ENCODE assay signal across 1 cellular context in genomic region chr13:37134411-37135041, GRCh38.
TF ChIP-seq lines count a peak whose summit lies in the region.

No MANE protein-coding gene starts in this region.

TF ChIP-seq in HEK293, 187 proteins besides CTCF, POLR2A, EP300 and RAD21 (continued from another document):
- TF ChIP-seq ZNF280C (tag by site-specific recombination; IDR thresholded peaks at IDR 0.05) (no peak), ZNF701 (tag by site-specific recombination; IDR thresholded peaks at IDR 0.05) (no peak), ZNF433 (tag by site-specific recombination; IDR thresholded peaks at IDR 0.05; ENCODE audit: low read depth) (no peak), ZNF585B (tag by site-specific recombination; IDR thresholded peaks at IDR 0.05) (no peak), HOXC10 (CRISPR knock-in tag; IDR thresholded peaks at IDR 0.05) (no peak), ZNF626 (tag by site-specific recombination; IDR thresholded peaks at IDR 0.05) (no peak), OSR2 (tag by site-specific recombination; IDR thresholded peaks at IDR 0.05) (peak; percentile 62), ZNF639 (tag by site-specific recombination; IDR thresholded peaks at IDR 0.05) (no peak), ZNF239 (tag by site-specific recombination; IDR thresholded peaks at IDR 0.05) (no peak), ZNF785 (tag by site-specific recombination; IDR thresholded peaks at IDR 0.05) (no peak), ZFP69B (tag by site-specific recombination; IDR thresholded peaks at IDR 0.05) (no peak), SP2 (tag by site-specific recombination; IDR thresholded peaks at IDR 0.05) (no peak), ZNF221 (tag by site-specific recombination; IDR thresholded peaks at IDR 0.05; ENCODE audit: borderline replicate concordance) (no peak), PRDM1 (tag by site-specific recombination; IDR thresholded peaks at IDR 0.05) (no peak), HOXA7 (CRISPR knock-in tag; IDR thresholded peaks at IDR 0.05; ENCODE audit: borderline replicate concordance) (no peak), ZNF664 (tag by site-specific recombination; IDR thresholded peaks at IDR 0.05) (no peak), ZNF571 (tag by site-specific recombination; IDR thresholded peaks at IDR 0.05) (no peak), ZNF362 (tag by site-specific recombination; IDR thresholded peaks at IDR 0.05) (no peak), ZBTB1 (tag by site-specific recombination; IDR thresholded peaks at IDR 0.05) (no peak), ZSCAN30 (tag by site-specific recombination; IDR thresholded peaks at IDR 0.05) (peak; percentile 20; the same call in 1 of the 2 replicates), ZNF449 (tag by site-specific recombination; IDR thresholded peaks at IDR 0.05) (no peak), ZNF776 (tag by site-specific recombination; IDR thresholded peaks at IDR 0.05; ENCODE audit: borderline replicate concordance) (no peak), PRDM6 (tag by site-specific recombination; IDR thresholded peaks at IDR 0.05) (peak; percentile 90), ZNF670 (tag by site-specific recombination; IDR thresholded peaks at IDR 0.05; ENCODE audit: low read depth) (no peak), GLIS1 (tag by site-specific recombination; IDR thresholded peaks at IDR 0.05) (peak; percentile 97), PATZ1 (tag by site-specific recombination; IDR thresholded peaks at IDR 0.05) (no peak), ZNF157 (tag by site-specific recombination; IDR thresholded peaks at IDR 0.05) (no peak), ZNF335 (tag by site-specific recombination; conservative IDR thresholded peaks at IDR 0.05) (0 out of 2 replicates have a peak, but pooled peaks have one; percentile 16), ZNF174 (tag by site-specific recombination; IDR thresholded peaks at IDR 0.05) (no peak), ZNF114 (tag by site-specific recombination; IDR thresholded peaks at IDR 0.05) (no peak), ZNF133 (tag by site-specific recombination; IDR thresholded peaks at IDR 0.05) (no peak), ZNF707 (tag by site-specific recombination; IDR thresholded peaks at IDR 0.05) (no peak), ZSCAN16 (tag by site-specific recombination; IDR thresholded peaks at IDR 0.05) (no peak), ZNF621 (tag by site-specific recombination; IDR thresholded peaks at IDR 0.05) (no peak), ZBTB26 (tag by site-specific recombination; optimal IDR thresholded peaks at IDR 0.05) (no peak), ZNF530 (tag by site-specific recombination; IDR thresholded peaks at IDR 0.05; ENCODE audit: low read depth) (no peak), ZNF155 (tag by site-specific recombination; IDR thresholded peaks at IDR 0.05) (no peak), ZNF214 (tag by site-specific recombination; IDR thresholded peaks at IDR 0.05; ENCODE audit: borderline replicate concordance) (no peak), ZSCAN23 (tag by site-specific recombination; IDR thresholded peaks at IDR 0.05) (no peak), KLF16 (tag by site-specific recombination; IDR thresholded peaks at IDR 0.05) (no peak), ZNF843 (tag by site-specific recombination; IDR thresholded peaks at IDR 0.05) (peak; percentile 49; the same call in 1 of the 2 replicates), SP7 (tag by site-specific recombination; IDR thresholded peaks at IDR 0.05) (no peak), ZNF423 (tag by site-specific recombination; IDR thresholded peaks at IDR 0.05) (no peak), SALL2 (tag by site-specific recombination; IDR thresholded peaks at IDR 0.05; ENCODE audit: borderline replicate concordance) (no peak), ZXDB (tag by site-specific recombination; IDR thresholded peaks at IDR 0.05) (peak; percentile 82), PRDM4 (tag by site-specific recombination; IDR thresholded peaks at IDR 0.05) (peak; percentile 77), ZNF2 (tag by site-specific recombination; IDR thresholded peaks at IDR 0.05) (no peak), FEZF1 (tag by site-specific recombination; IDR thresholded peaks at IDR 0.05) (peak; percentile 55), ZNF311 (tag by site-specific recombination; IDR thresholded peaks at IDR 0.05; ENCODE audit: borderline replicate concordance) (no peak), ZNF600 (tag by site-specific recombination; IDR thresholded peaks at IDR 0.05) (peak; percentile 32; the same call in 1 of the 2 replicates), PRDM10 (tag by site-specific recombination; IDR thresholded peaks at IDR 0.05) (peak; percentile 71), ZNF629 (tag by site-specific recombination; IDR thresholded peaks at IDR 0.05) (no peak)
